Comparison of ENCODE assay signal across 20 cellular contexts in the genomic region with DNA sequence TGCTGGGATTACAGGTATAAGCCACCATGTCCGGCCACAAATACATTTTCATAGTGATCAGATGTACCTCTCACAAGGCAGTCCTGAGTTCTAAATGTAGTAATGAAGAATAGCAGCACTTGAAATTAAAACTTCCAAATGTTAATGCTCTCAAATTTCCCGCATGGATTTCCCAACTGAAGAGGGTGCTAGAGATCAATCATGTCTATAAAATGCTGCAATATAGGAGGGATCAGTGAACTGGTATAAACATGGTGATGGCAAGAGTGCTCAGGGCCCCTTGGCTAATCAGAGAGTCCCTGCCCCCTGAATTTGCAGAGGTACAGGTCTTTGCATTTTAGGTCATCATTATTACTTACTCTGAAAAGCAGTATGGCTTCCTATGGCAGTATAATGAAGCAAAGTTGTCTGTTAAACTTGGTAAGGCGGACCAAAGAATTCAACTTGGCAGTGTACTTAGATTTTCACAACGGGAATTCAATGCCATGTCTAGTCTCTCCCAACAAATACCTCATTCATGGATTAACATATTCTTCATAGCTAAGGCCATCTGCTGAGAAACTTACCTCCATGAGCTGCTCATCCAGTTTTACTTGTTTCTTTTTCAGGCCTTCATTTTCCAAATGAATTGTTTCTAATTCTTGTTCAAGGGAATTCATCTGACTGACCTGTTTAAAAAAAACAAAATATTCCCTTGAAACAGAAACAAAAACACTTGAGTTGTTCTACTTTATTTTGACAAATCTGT.
DNase-seq lines count a peak whose midpoint lies in the region; ATAC-seq and TF ChIP-seq lines count a peak whose summit lies in the region.
"Had no signal": no experiment of that assay in that cellular context is flagged by ENCODE, and none has a peak within 500 bp of the region (broad histone marks: within the 10 kb centered on the region; RNA-seq: fewer than 3 reads in every experiment).

No MANE protein-coding gene starts in this region.

- intact Hi-C loops in posterior cingulate gyrus (cut with DNase I) = no loop called here

- H3K27ac Mint-ChIP-seq in chondrocyte (ENCODE audit: unreplicated experiment) = no peak overlapping the region
- no peak overlapping the region for H3K27ac Mint-ChIP-seq in neural crest cell (ENCODE audit: unreplicated experiment)
- H3K27ac Mint-ChIP-seq: activated CD8-positive, alpha-beta memory T cell treated with anti-CD3 and anti-CD28 coated beads, Interleukin-2, amount 10 ng/mL, durations not matched to agents 7 days and 5 days; WTC11 had no signal

- peaks cover 27% of the 10 kb centered on the region for H3K36me3 Mint-ChIP-seq in chondrocyte (ENCODE audit: low read depth)
- H3K36me3 Mint-ChIP-seq in neural crest cell (ENCODE audit: low read depth) = peaks cover 21% of the 10 kb centered on the region

- DNase-seq in AG09309 (ENCODE audit: low read depth) = no peak
- peak; percentile 46 for DNase-seq in HCEC 1CT
- no peak for DNase-seq in chondrocyte (ENCODE audit: low spot score)
- no peak for DNase-seq in neural crest cell (ENCODE audit: low read depth, low spot score)
- no peak for DNase-seq in WERI-Rb-1
- no peak for DNase-seq in posterior cingulate gyrus
- DNase-seq in SK-N-DZ (ENCODE audit: low spot score) = no peak
- DNase-seq: activated CD8-positive, alpha-beta memory T cell treated with anti-CD3 and anti-CD28 coated beads, Interleukin-2, amount 10 ng/mL, durations not matched to agents 7 days and 5 days; activated gamma-delta T cell treated with Interleukin-2 at 50 U/mL for 16 hours; brain microvascular endothelial cell; effector memory CD4-positive, alpha-beta T cell; KG1; NCI-H146; NCI-H446 treated with DMSO at 0.1 percent for 48 hours; sigmoid colon; stimulated activated CD4-positive, alpha-beta T cell treated with anti-CD3 and anti-CD28 coated beads, Interleukin-4, amount 100 ng/mL, for 4 hours; upper lobe of right lung had no signal

- H3K27me3 ChIP-seq in WERI-Rb-1 (ENCODE audit: insufficient read depth, low read depth, severe bottlenecking) = no peaks in the 10 kb centered on the region
- H3K27me3 ChIP-seq: brain microvascular endothelial cell, sigmoid colon, upper lobe of right lung had no signal

- H3K27ac ChIP-seq in WERI-Rb-1 = no peak overlapping the region
- H3K27ac ChIP-seq: brain microvascular endothelial cell, HL-60, sigmoid colon, upper lobe of right lung had no signal

- H3K27me3 Mint-ChIP-seq in chondrocyte (ENCODE audit: low read depth) (no peaks in the 10 kb centered on the region), neural crest cell (ENCODE audit: low read depth) (no peaks in the 10 kb centered on the region)
- H3K27me3 Mint-ChIP-seq: activated CD8-positive, alpha-beta memory T cell treated with anti-CD3 and anti-CD28 coated beads, Interleukin-2, amount 10 ng/mL, durations not matched to agents 7 days and 5 days had no signal

- peaks cover 19% of the 10 kb centered on the region for H3K4me1 Mint-ChIP-seq in chondrocyte (ENCODE audit: low read depth)
- no peaks in the 10 kb centered on the region for H3K4me1 Mint-ChIP-seq in neural crest cell
- H3K4me1 Mint-ChIP-seq: WTC11 had no signal

- H3K9me3 Mint-ChIP-seq in chondrocyte (ENCODE audit: low read depth) (no peaks in the 10 kb centered on the region), neural crest cell (no peaks in the 10 kb centered on the region)

- ATAC-seq in GM21723 (IDR thresholded peaks at IDR 0.05; ENCODE audit: unreplicated experiment) = no peak
- ATAC-seq: activated CD8-positive, alpha-beta memory T cell treated with anti-CD3 and anti-CD28 coated beads, Interleukin-2, amount 10 ng/mL, durations not matched to agents 7 days and 5 days; upper lobe of right lung; WTC11 had no signal

- no peak overlapping the region for H3K4me3 Mint-ChIP-seq in chondrocyte (ENCODE audit: unreplicated experiment)
- H3K4me3 Mint-ChIP-seq in neural crest cell = no peak overlapping the region
- H3K4me3 Mint-ChIP-seq: activated CD8-positive, alpha-beta memory T cell treated with anti-CD3 and anti-CD28 coated beads, Interleukin-2, amount 10 ng/mL, durations not matched to agents 7 days and 5 days; WTC11 had no signal

- TF ChIP-seq CTCF in AG09309 (IDR thresholded peaks at IDR 0.05; ENCODE audit: control insufficient read depth, insufficient read depth, low read depth, low read length, missing control alignments) = peak; percentile 18
- peak; percentile 55 for TF ChIP-seq CTCF in chondrocyte (IDR thresholded peaks at IDR 0.05)
- peak; percentile 21 for TF ChIP-seq CTCF in neural crest cell (conservative IDR thresholded peaks at IDR 0.05)
- TF ChIP-seq CTCF in WERI-Rb-1 (IDR thresholded peaks at IDR 0.05; ENCODE audit: low read depth, low read length) = no peak

- peaks cover 75% of the 10 kb centered on the region for H3K36me3 ChIP-seq in WERI-Rb-1

- H3K4me3 ChIP-seq in AG09309 (ENCODE audit: control insufficient read depth, low read depth, low read length) = no peak overlapping the region
- no peak overlapping the region for H3K4me3 ChIP-seq in WERI-Rb-1 (ENCODE audit: low read depth, low read length)
- H3K4me3 ChIP-seq: sigmoid colon, upper lobe of right lung had no signal

- H3K9me3 ChIP-seq in WERI-Rb-1 (ENCODE audit: severe bottlenecking) = no peaks in the 10 kb centered on the region
- H3K9me3 ChIP-seq: sigmoid colon, upper lobe of right lung had no signal
